In genomic region chr6:142913036-142913510, GRCh38 we compare ENCODE assay signal across 10 cellular contexts. TPM values are rescaled to one million over a fixed set of nuclear protein-coding genes. Genes with fewer than 3 reads are reported as not detected.
DNase-seq lines count a peak whose midpoint lies in the region; ATAC-seq and TF ChIP-seq lines count a peak whose summit lies in the region.
"Had no signal": no experiment of that assay in that cellular context is flagged by ENCODE, and none has a peak within 500 bp of the region (broad histone marks: within the 10 kb centered on the region; RNA-seq: fewer than 3 reads in every experiment).

No MANE protein-coding gene starts in this region.

- H2AK5ac ChIP-seq in neuronal stem cell (ENCODE audit: low read depth, low read length) = no peak overlapping the region

- ATAC-seq in HG02938 (IDR thresholded peaks at IDR 0.05; ENCODE audit: unreplicated experiment) (peak; percentile 78), gastrocnemius medialis (no peak)
- ATAC-seq in stimulated activated naive B cell treated with anti-CD40 and anti-IgM and Interleukin-4, amounts not matched to agents 10 μg/mL and 1 μg/mL and 100 μg/mL, for 72 hours (replicated peaks) = peak; percentile 71 to 80

- H4K20me1 ChIP-seq in OCI-LY3 (ENCODE audit: insufficient read depth, low read length) = peaks cover 10% of the 10 kb centered on the region; the same call in 1 of the 2 replicates

- H3K27ac Mint-ChIP-seq in activated CD4-positive, alpha-beta T cell treated with anti-CD3 and anti-CD28 coated beads, Interleukin-2, amount 10 ng/mL, durations not matched to agents 7 days and 5 days = peak overlapping the region; percentile 99
- H3K27ac Mint-ChIP-seq in stimulated activated naive B cell treated with anti-CD40 and anti-IgM and Interleukin-4, amounts not matched to agents 10 μg/mL and 1 μg/mL and 100 μg/mL, for 72 hours = peak overlapping the region; percentile 95
- H3K27ac Mint-ChIP-seq: nephron had no signal

- no peaks in the 10 kb centered on the region for H3K79me1 ChIP-seq in neuronal stem cell (ENCODE audit: low read depth, low read length)

- H3K79me2 ChIP-seq in OCI-LY3 (ENCODE audit: low read length) = peaks cover 47% of the 10 kb centered on the region

- H3K23ac ChIP-seq in neuronal stem cell (ENCODE audit: low read depth, low read length, poor library complexity) = no peak overlapping the region

- WGBS in neuronal stem cell (ENCODE audit: extremely low coverage in 2 of 2, insufficient read length in 2 of 2, insufficient replicate concordance in 1 of 2), 2 donors = no CpG with 5 or more reads among the region's 5 CpGs

- H4K91ac ChIP-seq in neuronal stem cell (ENCODE audit: low read depth, low read length, poor library complexity) = no peak overlapping the region

- H2BK15ac ChIP-seq in neuronal stem cell (ENCODE audit: low read length) = no peak overlapping the region

- H3K4me3 Mint-ChIP-seq in activated CD4-positive, alpha-beta T cell treated with anti-CD3 and anti-CD28 coated beads, Interleukin-2, amount 10 ng/mL, durations not matched to agents 7 days and 5 days = peak overlapping the region; percentile 77
- peak overlapping the region; percentile 37 to 75 for H3K4me3 Mint-ChIP-seq in stimulated activated naive B cell treated with anti-CD40 and anti-IgM and Interleukin-4, amounts not matched to agents 10 μg/mL and 1 μg/mL and 100 μg/mL, for 72 hours
- H3K4me3 Mint-ChIP-seq: nephron had no signal

- no peak for DNase-seq in activated CD4-positive, alpha-beta T cell treated with anti-CD3 and anti-CD28 coated beads, Interleukin-2, amount 10 ng/mL, durations not matched to agents 7 days and 5 days
- DNase-seq in activated CD4-positive, alpha-beta T cell treated with anti-CD3 and anti-CD28 coated beads, Interleukin-2, amount 50 U/mL, for 4 hours = no peak
- DNase-seq in stimulated activated naive B cell treated with anti-CD40 and anti-IgM and Interleukin-4, amounts not matched to agents 10 μg/mL and 1 μg/mL and 100 μg/mL, for 72 hours = no peak
- DNase-seq in gastrocnemius medialis (no peak), HPDE6-E6E7 (ENCODE audit: extremely low spot score) (no peak), neuronal stem cell (ENCODE audit: low spot score) (no peak)
- DNase-seq: ACHN had no signal

- CTCF ChIA-PET in activated CD4-positive, alpha-beta T cell treated with anti-CD3 and anti-CD28 coated beads, Interleukin-2, amount 10 ng/mL, durations not matched to agents 7 days and 5 days (lab: Charles Lee) = interaction anchor here (0.9 kb wide), 1 partner anchor 30 kb away, joined by 3 read pairs; no protein-coding TSS in a partner anchor

- no peak overlapping the region for H2BK120ac ChIP-seq in neuronal stem cell (ENCODE audit: low read depth, low read length)

- peak overlapping the region; percentile 44; the same call in 1 of the 2 replicates for H3K9ac ChIP-seq in OCI-LY3 (ENCODE audit: low read length)
- no peak overlapping the region for H3K9ac ChIP-seq in neuronal stem cell (ENCODE audit: low read depth, low read length, poor library complexity)

- no peak for TF ChIP-seq CTCF in OCI-LY3 (IDR thresholded peaks at IDR 0.05; ENCODE audit: low read depth, low read length)
- TF ChIP-seq CTCF in gastrocnemius medialis (IDR thresholded peaks at IDR 0.05 in 4 of 5, conservative IDR thresholded peaks at IDR 0.05 in 1 of 5) = no peak

- H3K18ac ChIP-seq in neuronal stem cell (ENCODE audit: low read length) = no peak overlapping the region

- no peak overlapping the region for H2BK12ac ChIP-seq in neuronal stem cell (ENCODE audit: low read length)

- H3K9me3 ChIP-seq in OCI-LY3 (ENCODE audit: insufficient read depth, low read length) = no peaks in the 10 kb centered on the region
- H3K9me3 ChIP-seq in gastrocnemius medialis = no peaks in the 10 kb centered on the region
- peaks cover 0 to 6% of the 10 kb centered on the region in 2 donors for H3K9me3 ChIP-seq in neuronal stem cell (replicated peaks in 1 of 2; ENCODE audit: control insufficient read depth in 2 of 2, insufficient read depth in 1 of 2, low read depth in 1 of 2, low read length in 2 of 2)

- H3K4me1 ChIP-seq in OCI-LY3 (ENCODE audit: low read length) (peaks cover 45% of the 10 kb centered on the region), gastrocnemius medialis (peaks cover 13 to 20% of the 10 kb centered on the region in 2 donors), neuronal stem cell (ENCODE audit: control insufficient read depth in 2 of 2, insufficient read depth in 1 of 2, low read depth in 1 of 2, low read length in 2 of 2) (peaks cover 1 to 2% of the 10 kb centered on the region in 2 donors)

- peaks cover 80% of the 10 kb centered on the region for H3K4me1 Mint-ChIP-seq in activated CD4-positive, alpha-beta T cell treated with anti-CD3 and anti-CD28 coated beads, Interleukin-2, amount 10 ng/mL, durations not matched to agents 7 days and 5 days
- peaks cover 28 to 59% of the 10 kb centered on the region in 2 donors for H3K4me1 Mint-ChIP-seq in stimulated activated naive B cell treated with anti-CD40 and anti-IgM and Interleukin-4, amounts not matched to agents 10 μg/mL and 1 μg/mL and 100 μg/mL, for 72 hours

- H3K4me3 ChIP-seq in OCI-LY3 (ENCODE audit: low read length) = peak overlapping the region; percentile 49
- no peak overlapping the region for H3K4me3 ChIP-seq in gastrocnemius medialis
- H3K4me3 ChIP-seq in neuronal stem cell (ENCODE audit: low read length in 2 of 2) = no peak overlapping the region

- H3K27me3 ChIP-seq in OCI-LY3 (ENCODE audit: low read depth, low read length) (no peaks in the 10 kb centered on the region), gastrocnemius medialis (no peaks in the 10 kb centered on the region), neuronal stem cell (ENCODE audit: control insufficient read depth in 3 of 3, insufficient read depth in 3 of 3, low read depth in 1 of 3, low read length in 3 of 3) (no peaks in the 10 kb centered on the region)

- H3K36me3 ChIP-seq in OCI-LY3 (replicated peaks; ENCODE audit: low read depth, low read length) = peaks cover 17% of the 10 kb centered on the region
- no peaks in the 10 kb centered on the region for H3K36me3 ChIP-seq in gastrocnemius medialis
- no peaks in the 10 kb centered on the region for H3K36me3 ChIP-seq in neuronal stem cell (replicated peaks in 1 of 2; ENCODE audit: control insufficient read depth in 2 of 2, insufficient read depth in 2 of 2, low read length in 2 of 2)

- H3K27ac ChIP-seq in OCI-LY3 (ENCODE audit: low read length) (peak overlapping the region; percentile 97), gastrocnemius medialis (no peak overlapping the region), neuronal stem cell (replicated peaks; ENCODE audit: low read length) (no peak overlapping the region)

- H3K4me2 ChIP-seq in OCI-LY3 (ENCODE audit: low read length) (peak overlapping the region; percentile 78), neuronal stem cell (ENCODE audit: insufficient read depth, low read length, poor library complexity, severe bottlenecking) (no peak overlapping the region)

- POLR2A ChIA-PET in activated CD4-positive, alpha-beta T cell treated with anti-CD3 and anti-CD28 coated beads, Interleukin-2, amount 10 ng/mL, durations not matched to agents 7 days and 5 days (lab: Charles Lee) = interaction anchor here (0.8 kb wide), 1 partner anchor 14 kb away, joined by 3 read pairs; no protein-coding TSS in a partner anchor

- H3K27me3 Mint-ChIP-seq in activated CD4-positive, alpha-beta T cell treated with anti-CD3 and anti-CD28 coated beads, Interleukin-2, amount 10 ng/mL, durations not matched to agents 7 days and 5 days = no peaks in the 10 kb centered on the region
- H3K27me3 Mint-ChIP-seq in stimulated activated naive B cell treated with anti-CD40 and anti-IgM and Interleukin-4, amounts not matched to agents 10 μg/mL and 1 μg/mL and 100 μg/mL, for 72 hours = no peaks in the 10 kb centered on the region

- in situ Hi-C loops in gastrocnemius medialis (cut with MboI; ENCODE audit: low sequenced_read_pairs in 4 of 4) = no loop called here

- H2AFZ ChIP-seq in OCI-LY3 (ENCODE audit: low read depth, low read length) (no peak overlapping the region), neuronal stem cell (ENCODE audit: low read length) (no peak overlapping the region)

- peaks cover 44% of the 10 kb centered on the region for H3K36me3 Mint-ChIP-seq in activated CD4-positive, alpha-beta T cell treated with anti-CD3 and anti-CD28 coated beads, Interleukin-2, amount 10 ng/mL, durations not matched to agents 7 days and 5 days (ENCODE audit: low read depth)
- H3K36me3 Mint-ChIP-seq in stimulated activated naive B cell treated with anti-CD40 and anti-IgM and Interleukin-4, amounts not matched to agents 10 μg/mL and 1 μg/mL and 100 μg/mL, for 72 hours = peaks cover 8 to 19% of the 10 kb centered on the region in 2 donors

- no peak overlapping the region for H2BK5ac ChIP-seq in neuronal stem cell (ENCODE audit: low read length)

- peaks cover 3% of the 10 kb centered on the region for H3K9me3 Mint-ChIP-seq in activated CD4-positive, alpha-beta T cell treated with anti-CD3 and anti-CD28 coated beads, Interleukin-2, amount 10 ng/mL, durations not matched to agents 7 days and 5 days
- H3K9me3 Mint-ChIP-seq in stimulated activated naive B cell treated with anti-CD40 and anti-IgM and Interleukin-4, amounts not matched to agents 10 μg/mL and 1 μg/mL and 100 μg/mL, for 72 hours = peaks cover 2 to 4% of the 10 kb centered on the region in 2 donors
- H3K9me3 Mint-ChIP-seq: nephron had no signal

- intact Hi-C loops in gastrocnemius medialis (cut with DNase I; ENCODE audit: low total_unique reads) = no loop called here

- H3K4ac ChIP-seq in neuronal stem cell (ENCODE audit: low read length) = no peak overlapping the region

- no peak for TF ChIP-seq POLR2A in gastrocnemius medialis (IDR thresholded peaks at IDR 0.05)

- no peak overlapping the region for H3K14ac ChIP-seq in neuronal stem cell (ENCODE audit: low read length)

- no peak overlapping the region for H4K8ac ChIP-seq in neuronal stem cell (ENCODE audit: low read depth, low read length)

RNA-seq across cellular contexts. Expression of gene HIVEP2, which starts 31.9 kb away (rescaled TPM):
- total RNA-seq in activated CD4-positive, alpha-beta T cell treated with anti-CD3 and anti-CD28 coated beads, Interleukin-2, amount 10 ng/mL, durations not matched to agents 7 days and 5 days = 10 to 100 TPM; 30.2 to 35.4 TPM
- 10 to 100 TPM; 15.9 to 29.4 (median 25.3) TPM for total RNA-seq in gastrocnemius medialis
- 1.1 TPM for polyA plus RNA-seq in neuronal stem cell (2013, experiment 1 of 2)
- 1.1 TPM for polyA plus RNA-seq in neuronal stem cell (2013, experiment 2 of 2)

Comparison
In these comparisons a context has a peak if more than half of its experiments do, and no peak if none do; other contexts are left out.
1. ATAC-seq: peak in HG02938 (single experiment) and stimulated activated naive B cell treated with anti-CD40 and anti-IgM and Interleukin-4, amounts not matched to agents 10 μg/mL and 1 μg/mL and 100 μg/mL, for 72 hours (2 of 2); none in gastrocnemius medialis (0 of 2).